In genomic region chr11:96481806-96482592, GRCh38 we compare ENCODE assay signal across 33 cellular contexts.
"Had no signal": no experiment of that assay in that cellular context is flagged by ENCODE, and none has a peak within 500 bp of the region (broad histone marks: within the 10 kb centered on the region; RNA-seq: fewer than 3 reads in every experiment).

No MANE protein-coding gene starts in this region.

- H3K27ac Mint-ChIP-seq: activated naive CD4-positive, alpha-beta T cell treated with anti-CD3 and anti-CD28 coated beads for 36 hours; activated naive CD8-positive, alpha-beta T cell treated with anti-CD3 and anti-CD28 coated beads for 36 hours; activated T-helper 1 cell treated with anti-CD3 and anti-CD28 coated beads, Interleukin-12 subunit alpha, Interleukin-12 subunit beta, Interleukin-2, Interleukin-4 antibody, amounts not matched to agents 30 ng/mL and 10 ng/mL and 1 ng/mL, durations not matched to agents 14 hours and 24 hours and 36 hours; stimulated activated effector memory CD8-positive, alpha-beta T cell treated with anti-CD3 and anti-CD28 coated beads, Interleukin-12 subunit alpha, Interleukin-12 subunit beta, amount 100 ng/mL, for 72 hours; stimulated activated naive CD8-positive, alpha-beta T cell treated with anti-CD3 and anti-CD28 coated beads, Interleukin-15, Interleukin-2, amounts not matched to agents 100 ng/mL and 50 ng/mL, for 24 hours; T-helper 1 cell treated with Interleukin-12 subunit alpha and Interleukin-12 subunit beta and Interleukin-4 antibody, amounts not matched to agents 30 μg/mL and 1 μg/mL, for 36 hours had no signal

- H3K36me3 ChIP-seq: adrenal gland, ascending aorta, brain microvascular endothelial cell, left lung, thoracic aorta had no signal

- H3K4me3 Mint-ChIP-seq: activated naive CD4-positive, alpha-beta T cell treated with anti-CD3 and anti-CD28 coated beads for 36 hours; activated naive CD8-positive, alpha-beta T cell treated with anti-CD3 and anti-CD28 coated beads for 36 hours; activated T-helper 1 cell treated with anti-CD3 and anti-CD28 coated beads, Interleukin-12 subunit alpha, Interleukin-12 subunit beta, Interleukin-2, Interleukin-4 antibody, amounts not matched to agents 30 ng/mL and 10 ng/mL and 1 ng/mL, durations not matched to agents 14 hours and 24 hours and 36 hours; neural crest cell; stimulated activated effector memory CD8-positive, alpha-beta T cell treated with anti-CD3 and anti-CD28 coated beads, Interleukin-12 subunit alpha, Interleukin-12 subunit beta, amount 100 ng/mL, for 72 hours; stimulated activated naive CD8-positive, alpha-beta T cell treated with anti-CD3 and anti-CD28 coated beads, Interleukin-15, Interleukin-2, amounts not matched to agents 100 ng/mL and 50 ng/mL, for 24 hours; T-helper 1 cell treated with Interleukin-12 subunit alpha and Interleukin-12 subunit beta and Interleukin-4 antibody, amounts not matched to agents 30 μg/mL and 1 μg/mL, for 36 hours had no signal

- ATAC-seq: left lung; psoas muscle; stimulated activated effector memory CD8-positive, alpha-beta T cell treated with anti-CD3 and anti-CD28 coated beads, Interleukin-12 subunit alpha, Interleukin-12 subunit beta, amount 100 ng/mL, for 72 hours had no signal

- H3K36me3 Mint-ChIP-seq: activated naive CD8-positive, alpha-beta T cell treated with anti-CD3 and anti-CD28 coated beads for 36 hours; stimulated activated effector memory CD8-positive, alpha-beta T cell treated with anti-CD3 and anti-CD28 coated beads, Interleukin-12 subunit alpha, Interleukin-12 subunit beta, amount 100 ng/mL, for 72 hours had no signal

- H3K9me3 ChIP-seq: psoas muscle, thoracic aorta had no signal

- H3K9me3 Mint-ChIP-seq: activated naive CD8-positive, alpha-beta T cell treated with anti-CD3 and anti-CD28 coated beads for 36 hours; activated T-helper 1 cell treated with anti-CD3 and anti-CD28 coated beads, Interleukin-12 subunit alpha, Interleukin-12 subunit beta, Interleukin-2, Interleukin-4 antibody, amounts not matched to agents 30 ng/mL and 10 ng/mL and 1 ng/mL, durations not matched to agents 14 hours and 24 hours and 36 hours; stimulated activated effector memory CD8-positive, alpha-beta T cell treated with anti-CD3 and anti-CD28 coated beads, Interleukin-12 subunit alpha, Interleukin-12 subunit beta, amount 100 ng/mL, for 72 hours; stimulated activated naive CD8-positive, alpha-beta T cell treated with anti-CD3 and anti-CD28 coated beads, Interleukin-15, Interleukin-2, amounts not matched to agents 100 ng/mL and 50 ng/mL, for 24 hours; T-helper 1 cell treated with Interleukin-12 subunit alpha and Interleukin-12 subunit beta and Interleukin-4 antibody, amounts not matched to agents 30 μg/mL and 1 μg/mL, for 36 hours had no signal

- H3K79me2 ChIP-seq: parathyroid adenoma had no signal

- H3K9ac ChIP-seq: parathyroid adenoma had no signal

- H3K4me1 ChIP-seq: left lung, parathyroid adenoma, psoas muscle had no signal

- FAIRE-seq: endothelial cell of umbilical vein, TTC549, urothelium cell line had no signal

- DNase-seq: activated CD4-positive, alpha-beta T cell treated with anti-CD3 and anti-CD28 coated beads for 4 hours; activated CD4-positive, alpha-beta T cell treated with anti-CD3 and anti-CD28 coated beads, Interleukin-2, amount 50 U/mL, for 48 hours; activated CD8-positive, alpha-beta memory T cell treated with anti-CD3 and anti-CD28 coated beads, Interleukin-2, amount 50 U/mL, for 4 hours; activated effector memory CD4-positive, alpha-beta T cell treated with anti-CD3 and anti-CD28 coated beads, Interleukin-2, amount 50 U/mL, for 16 hours; activated naive CD4-positive, alpha-beta T cell treated with anti-CD3 and anti-CD28 coated beads for 36 hours; activated naive CD8-positive, alpha-beta T cell treated with anti-CD3 and anti-CD28 coated beads for 36 hours; activated T-cell treated with anti-CD3 and anti-CD28 coated beads, Interleukin-2, amount 50 U/mL, for 1 hour; brain microvascular endothelial cell; caudate nucleus; cortex of kidney; foreskin fibroblast; head of caudate nucleus; left lung; nucleus accumbens; psoas muscle; stimulated activated CD4-positive, alpha-beta T cell treated with anti-CD3 and anti-CD28 coated beads, Interleukin-12 subunit alpha, Interleukin-12 subunit beta, amount 100 ng/mL, for 4 hours; stimulated activated CD4-positive, alpha-beta T cell treated with anti-CD3 and anti-CD28 coated beads, Interleukin-4, amount 100 ng/mL, for 24 hours; SW 1271; T-helper 9 cell; trophoblast cell had no signal

- H3K27ac ChIP-seq: adrenal gland, ascending aorta, brain microvascular endothelial cell, left lung, parathyroid adenoma, psoas muscle, thoracic aorta, VCaP had no signal

- H3K4me3 ChIP-seq: adrenal gland, ascending aorta, left lung, psoas muscle, thoracic aorta had no signal

- H2AFZ ChIP-seq: parathyroid adenoma had no signal

- H3K4me1 Mint-ChIP-seq: activated naive CD8-positive, alpha-beta T cell treated with anti-CD3 and anti-CD28 coated beads for 36 hours; stimulated activated effector memory CD8-positive, alpha-beta T cell treated with anti-CD3 and anti-CD28 coated beads, Interleukin-12 subunit alpha, Interleukin-12 subunit beta, amount 100 ng/mL, for 72 hours had no signal

- H3K27me3 ChIP-seq: adrenal gland, ascending aorta, brain microvascular endothelial cell, left lung had no signal
